ENCODE assay signal across 8 cellular contexts in the genomic region with DNA sequence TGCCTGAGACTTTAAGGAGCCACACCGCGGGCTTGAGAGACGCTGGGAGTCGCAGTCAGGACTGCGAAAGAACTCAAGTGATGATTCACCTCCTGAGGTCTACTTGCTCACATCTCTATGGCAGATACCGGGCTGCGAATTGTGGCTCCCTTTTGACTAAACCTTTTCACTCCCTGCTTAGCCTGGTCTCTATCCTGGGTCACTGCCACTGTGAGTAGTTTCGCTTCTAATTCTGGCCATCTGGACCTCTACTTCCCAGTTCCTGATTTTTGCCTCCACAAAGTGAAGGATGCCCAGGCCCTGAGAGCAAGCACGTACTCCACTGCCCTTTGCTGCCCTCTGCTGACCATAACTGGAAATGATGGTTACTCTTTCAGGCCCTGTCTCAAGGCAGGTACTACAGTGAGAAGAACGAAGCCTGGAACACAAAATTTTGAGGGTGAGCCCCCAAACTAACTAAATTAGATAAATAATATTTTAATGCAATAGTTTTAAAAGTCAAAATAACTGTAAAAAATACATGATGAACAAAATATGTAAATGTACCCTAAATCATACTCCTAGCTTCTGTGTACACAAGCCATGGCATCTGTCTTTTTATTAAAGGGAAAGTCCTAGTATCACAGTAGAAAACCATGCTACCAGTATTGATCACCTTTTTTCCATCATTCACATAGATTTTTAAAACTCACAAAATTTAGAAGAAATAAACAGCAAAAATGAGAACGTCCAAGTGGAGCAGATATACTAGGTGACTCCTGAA. TPM values are rescaled to one million over a fixed set of nuclear protein-coding genes. Genes with fewer than 3 reads are reported as not detected.
A peak's percentile ranks its signal among the peaks of the same experiment; 100 is the strongest.
DNase-seq lines count a peak whose midpoint lies in the region; ATAC-seq and TF ChIP-seq lines count a peak whose summit lies in the region.

No MANE protein-coding gene starts in this region.

- H3K4me3 ChIP-seq in duodenal mucosa (ENCODE audit: low read depth in 1 of 2, low read length in 2 of 2) (peak overlapping the region; percentile 1 to 34), lung (no peak overlapping the region)

- no peak overlapping the region for H3K9ac ChIP-seq in duodenal mucosa (ENCODE audit: low read depth in 1 of 2, low read length in 2 of 2)

- ATAC-seq in GM19035 (IDR thresholded peaks at IDR 0.05; ENCODE audit: unreplicated experiment) (peak; percentile 93), HG03196 (IDR thresholded peaks at IDR 0.05; ENCODE audit: unreplicated experiment) (peak; percentile 93), lung (ENCODE audit: insufficient read depth, low FRiP score) (peak; percentile 93)

- H3K4me1 ChIP-seq in duodenal mucosa (ENCODE audit: control insufficient read depth in 1 of 2, insufficient read depth in 2 of 2, low read length in 2 of 2) (no peaks in the 10 kb centered on the region), lung (ENCODE audit: control insufficient read depth in 2 of 2, insufficient read depth in 2 of 2, low read length in 2 of 2) (no peaks in the 10 kb centered on the region)

- H3K36me3 ChIP-seq in duodenal mucosa (ENCODE audit: control insufficient read depth in 1 of 2, insufficient read depth in 2 of 2, low read length in 2 of 2) (no peaks in the 10 kb centered on the region), lung (ENCODE audit: control insufficient read depth in 2 of 2, insufficient read depth in 2 of 2, low read length in 2 of 2) (no peaks in the 10 kb centered on the region)

- peak; percentile 78 for TF ChIP-seq CTCF in lung (IDR thresholded peaks at IDR 0.05; ENCODE audit: control extremely low read depth, extremely low read depth)

- H3K27me3 ChIP-seq in duodenal mucosa (ENCODE audit: control insufficient read depth in 1 of 2, insufficient read depth in 2 of 2, low read length in 2 of 2) (no peaks in the 10 kb centered on the region), lung (ENCODE audit: control insufficient read depth, insufficient read depth) (no peaks in the 10 kb centered on the region)

- 48 to 50% methylated on average over 11 of the region's 11 CpGs for WGBS in lung, 2 donors

- no peaks in the 10 kb centered on the region for H3K9me3 ChIP-seq in duodenal mucosa (ENCODE audit: control insufficient read depth in 1 of 2, low read length in 2 of 2)
- H3K9me3 ChIP-seq in lung (ENCODE audit: control insufficient read depth in 2 of 2, insufficient read depth in 1 of 2, low read length in 1 of 2), result no peaks in the 10 kb centered on the region

- DNase-seq in C1 segment of cervical spinal cord (lab: John Stamatoyannopoulos, UW) (peak; percentile 6 to 78 (median 61)), NCI-H524 treated with DMSO at 0.1 percent for 48 hours (lab: John Stamatoyannopoulos, UW) (peak; percentile 44), lung (ENCODE audit: low spot score) (peak; percentile 86)
- peak; percentile 70 to 78 for DNase-seq in activated CD4-positive, alpha-beta T cell treated with anti-CD3 and anti-CD28 coated beads, Interleukin-2, amount 50 U/mL, for 48 hours
- DNase-seq in stimulated activated CD4-positive, alpha-beta T cell treated with anti-CD3 and anti-CD28 coated beads, TNF-alpha, amount 100 ng/mL, for 24 hours (ENCODE audit: low read depth in 3 of 3), result peak; percentile 45 to 66 (median 49)

- H3K27ac ChIP-seq in duodenal mucosa (ENCODE audit: low read depth, low read length) (no peak overlapping the region), lung (ENCODE audit: low read depth in 1 of 2, low read length in 1 of 2) (peak overlapping the region in 1 of 2 donors; percentile 42)

RNA-seq across cellular contexts. Expression of a gene that starts 16.7 kb away (rescaled TPM):
- 1 to 10 TPM; 3.1 to 5.9 TPM for total RNA-seq in lung
- 1 to 10 TPM; 2.3 to 2.4 TPM for polyA plus RNA-seq in lung
